Comparison of ENCODE assay signal across 19 cellular contexts in genomic region chr7:9201928-9202327, GRCh38.
DNase-seq lines count a peak whose midpoint lies in the region; ATAC-seq lines count a peak whose summit lies in the region.
"Had no signal": no experiment of that assay in that cellular context is flagged by ENCODE, and none has a peak within 500 bp of the region (broad histone marks: within the 10 kb centered on the region; RNA-seq: fewer than 3 reads in every experiment).

No MANE protein-coding gene starts in this region.

- no peak for ATAC-seq in stimulated activated naive CD8-positive, alpha-beta T cell treated with anti-CD3 and anti-CD28 coated beads, Interleukin-15, Interleukin-2, amounts not matched to agents 100 U/mL and 50 U/mL, for 24 hours
- no peak for ATAC-seq in GM21381 (IDR thresholded peaks at IDR 0.05; ENCODE audit: unreplicated experiment)
- ATAC-seq in HG03025 (IDR thresholded peaks at IDR 0.05; ENCODE audit: low FRiP score, unreplicated experiment), result no peak
- ATAC-seq: Panc1 had no signal

- no peak overlapping the region for H3K9ac ChIP-seq in iPS-20b (ENCODE audit: low read depth, low read length)

- H3K36me3 ChIP-seq in iPS-20b (ENCODE audit: insufficient read depth, low read depth, low read length), result no peaks in the 10 kb centered on the region
- H3K36me3 ChIP-seq: MG63, SJSA1 had no signal

- no peaks in the 10 kb centered on the region for H3K9me3 ChIP-seq in iPS-20b (ENCODE audit: insufficient read depth, low read depth, low read length)

- peak; percentile 63 for DNase-seq in COR-L47 (lab: John Stamatoyannopoulos, UW)
- peak; percentile 44 for DNase-seq in DMS 273 (lab: John Stamatoyannopoulos, UW; ENCODE audit: unreplicated experiment)
- DNase-seq in NCI-H446 treated with DMSO at 0.1 percent for 48 hours (lab: John Stamatoyannopoulos, UW), result peak; percentile 41
- DNase-seq in stimulated activated naive CD8-positive, alpha-beta T cell treated with anti-CD3 and anti-CD28 coated beads, Interleukin-15, Interleukin-2, amounts not matched to agents 100 U/mL and 50 U/mL, for 24 hours, result no peak
- DNase-seq: ACHN, DMS153, GDM1, Kasumi-1, MG63, NCI-H1105, NCI-H2029 treated with DMSO at 0.1 percent for 48 hours, NCI-H2227 treated with DMSO at 0.1 percent for 48 hours, NCI-H524 had no signal

- no peak overlapping the region for H3K27ac ChIP-seq in iPS-20b (ENCODE audit: low read length)
- H3K27ac ChIP-seq: C4-2B, SJSA1 had no signal

- H3K4me3 ChIP-seq in iPS-20b (ENCODE audit: low read length), result peak overlapping the region; percentile 36; the same call in 1 of the 2 replicates
- H3K4me3 ChIP-seq: MG63, SJSA1 had no signal

- peaks cover 7% of the 10 kb centered on the region for H3K4me1 ChIP-seq in iPS-20b (ENCODE audit: insufficient read depth, low read length)
- H3K4me1 ChIP-seq: SJSA1 had no signal

- H3K27me3 ChIP-seq in iPS-20b (ENCODE audit: insufficient read depth, low read length), result no peaks in the 10 kb centered on the region
- H3K27me3 ChIP-seq: MG63, SJSA1 had no signal
